12 cellular contexts compared by ENCODE assay signal in genomic region chr16:12300946-12301500, GRCh38.
"Had no signal": no experiment of that assay in that cellular context is flagged by ENCODE, and none has a peak within 500 bp of the region (broad histone marks: within the 10 kb centered on the region; RNA-seq: fewer than 3 reads in every experiment).

No MANE protein-coding gene starts in this region.

- H3K27ac ChIP-seq: SK-N-MC, tibial artery had no signal

- H3K4me1 ChIP-seq: tibial artery had no signal

- DNase-seq: activated CD4-positive, alpha-beta T cell treated with anti-CD3 and anti-CD28 coated beads for 48 hours; activated CD8-positive, alpha-beta memory T cell treated with anti-CD3 and anti-CD28 coated beads, Interleukin-2, amount 50 U/mL, for 48 hours; activated CD8-positive, alpha-beta T cell treated with anti-CD3 and anti-CD28 coated beads, Interleukin-2, amount 10 ng/mL, durations not matched to agents 7 days and 5 days; activated naive CD4-positive, alpha-beta T cell; hippocampal formation; mucosa of descending colon; tibial artery had no signal

- ATAC-seq: activated CD8-positive, alpha-beta T cell treated with anti-CD3 and anti-CD28 coated beads, Interleukin-2, amount 10 ng/mL, durations not matched to agents 7 days and 5 days; mucosa of descending colon; natural killer cell treated with Interleukin-12 subunit alpha and Interleukin-12 subunit beta and Interleukin-15 and Interleukin-18, amount 100 ng/mL, for 72 hours; WTC11 had no signal

- H3K9me3 ChIP-seq: mucosa of descending colon, tibial artery had no signal

- H3K27me3 ChIP-seq: tibial artery had no signal

- H3K4me3 ChIP-seq: lung, mucosa of descending colon, SK-N-MC, skin epidermis, tibial artery had no signal
